ENCODE assay signal across 2 cellular contexts in genomic region chr1:165402517-165403111, GRCh38.
A peak's percentile ranks its signal among the peaks of the same experiment; 100 is the strongest.
TF ChIP-seq lines count a peak whose summit lies in the region.

No MANE protein-coding gene starts in this region.

TF ChIP-seq in HEK293, 187 proteins besides CTCF, POLR2A, EP300 and RAD21:
- TF ChIP-seq ZNF18 (tag by site-specific recombination; IDR thresholded peaks at IDR 0.05): peak; percentile 65; the same call in 1 of the 2 replicates
- TF ChIP-seq PBX3 (CRISPR knock-in tag; IDR thresholded peaks at IDR 0.05): no peak

TF ChIP-seq in H1, 55 proteins besides CTCF, POLR2A, EP300 and RAD21:
- no peak for TF ChIP-seq CHD7 (IDR thresholded peaks at IDR 0.05; ENCODE audit: insufficient replicate concordance, low read length)
- no peak for TF ChIP-seq POU5F1 (IDR thresholded peaks at IDR 0.05; ENCODE audit: low read depth, low read length)
- no peak for TF ChIP-seq BRCA1 (IDR thresholded peaks at IDR 0.05; ENCODE audit: low read depth, low read length)
- no peak for TF ChIP-seq JUN (IDR thresholded peaks at IDR 0.05; ENCODE audit: low read depth, low read length)
- TF ChIP-seq RBBP5 (IDR thresholded peaks at IDR 0.05; ENCODE audit: borderline replicate concordance, low read depth, low read length): no peak
- TF ChIP-seq POLR2AphosphoS5 (IDR thresholded peaks at IDR 0.05; ENCODE audit: low read depth, low read length): no peak
- TF ChIP-seq TCF12 (IDR thresholded peaks at IDR 0.05; ENCODE audit: low read depth, low read length): no peak
- no peak for TF ChIP-seq YY1 (IDR thresholded peaks at IDR 0.05; ENCODE audit: low read depth, low read length)
- TF ChIP-seq CHD2 (IDR thresholded peaks at IDR 0.05; ENCODE audit: low read length): no peak
- no peak for TF ChIP-seq MAFK (IDR thresholded peaks at IDR 0.05; ENCODE audit: low read depth, low read length)
- TF ChIP-seq PHF8 (conservative IDR thresholded peaks at IDR 0.05; ENCODE audit: low read depth, low read length): no peak
- TF ChIP-seq SAP30 (IDR thresholded peaks at IDR 0.05; ENCODE audit: insufficient read depth, insufficient replicate concordance, low read length): no peak
TF ChIP-seq in H1: peak in this region for 0.
